In the genomic region with DNA sequence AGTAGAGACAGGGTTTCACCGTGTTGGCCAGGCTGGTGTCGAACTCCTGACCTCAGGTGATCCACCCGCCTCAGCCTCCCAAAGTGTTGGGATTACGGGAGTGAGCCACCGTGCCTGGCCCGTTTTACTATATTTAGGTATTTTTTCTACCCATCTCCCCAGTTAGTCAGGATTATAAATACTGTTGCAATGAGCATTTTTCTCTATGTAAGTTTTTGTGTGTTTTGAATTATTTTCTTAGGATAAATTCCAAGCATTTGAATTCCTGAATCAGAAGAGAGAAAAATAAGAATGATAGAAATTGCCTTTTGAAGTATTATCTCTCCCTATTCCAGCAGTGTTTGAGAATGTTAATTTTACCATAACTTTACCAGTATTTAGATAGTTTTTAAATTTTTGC, we compare ENCODE assay signal across 23 cellular contexts. TPM values are rescaled to one million over a fixed set of nuclear protein-coding genes. Genes with fewer than 3 reads are reported as not detected.
"Had no signal": no experiment of that assay in that cellular context is flagged by ENCODE, and none has a peak within 500 bp of the region (broad histone marks: within the 10 kb centered on the region; RNA-seq: fewer than 3 reads in every experiment).

No MANE protein-coding gene starts in this region.

- H3K9me3 ChIP-seq: MG63, SJCRH30 had no signal

- H3K4me3 ChIP-seq: MG63, SJCRH30 had no signal

- H3K4me1 ChIP-seq: SJCRH30 had no signal

- H3K27me3 ChIP-seq: MG63, SJCRH30 had no signal

- DNase-seq: IMR-90, Karpas-422, KG1, MG63, NCI-H1092, NCI-H1105 treated with DMSO at 0.1 percent for 48 hours, NCI-H1417 treated with DMSO at 0.1 percent for 48 hours, NCI-H146, NCI-H1694 treated with DMSO at 0.1 percent for 48 hours, NCI-H1930, NCI-H2081, NCI-H2171, NCI-H226, NCI-H446, NCI-H510A, NCI-H524 treated with DMSO at 0.1 percent for 48 hours, NCI-H69, NCI-H774, SHP77 treated with DMSO at 0.1 percent for 48 hours, SJCRH30 had no signal

- H3K27ac ChIP-seq: RWPE1, SJCRH30 had no signal

- H3K36me3 ChIP-seq: MG63, SJCRH30 had no signal

RNA-seq across cellular contexts. Expression of a gene that starts 48.1 kb away (rescaled TPM):
- total RNA-seq: HepG2, HT1080 had no signal
- polyA plus RNA-seq: HepG2 had no signal
